7 cellular contexts compared by ENCODE assay signal in genomic region chr11:65112551-65113360, GRCh38. TPM values are rescaled to one million over a fixed set of nuclear protein-coding genes. Genes with fewer than 3 reads are reported as not detected.
A peak's percentile ranks its signal among the peaks of the same experiment; 100 is the strongest.
DNase-seq lines count a peak whose midpoint lies in the region; ATAC-seq and TF ChIP-seq lines count a peak whose summit lies in the region.

No MANE protein-coding gene starts in this region.

- H3K27ac Mint-ChIP-seq in activated naive CD4-positive, alpha-beta T cell treated with anti-CD3 and anti-CD28 coated beads, Interleukin-2, amount 50 U/mL, for 72 hours = peak overlapping the region; percentile 88 to 94

- H3K9me3 Mint-ChIP-seq in activated naive CD4-positive, alpha-beta T cell treated with anti-CD3 and anti-CD28 coated beads, Interleukin-2, amount 50 U/mL, for 72 hours = no peaks in the 10 kb centered on the region

- TF ChIP-seq CTCF in GM06990 (IDR thresholded peaks at IDR 0.05; ENCODE audit: insufficient read depth, low read length, poor library complexity, severe bottlenecking) (peak; percentile 77), RWPE1 (conservative IDR thresholded peaks at IDR 0.05; ENCODE audit: low read depth) (peak; percentile 89), right atrium auricular region (IDR thresholded peaks at IDR 0.05) (peak; percentile 88 to 90)

- H3K27me3 ChIP-seq in GM06990 (replicated peaks; ENCODE audit: control insufficient read depth, insufficient read depth, low read length) (no peaks in the 10 kb centered on the region), right atrium auricular region (no peaks in the 10 kb centered on the region)

- peaks cover 0 to 5% of the 10 kb centered on the region in 2 donors for H3K36me3 Mint-ChIP-seq in activated naive CD4-positive, alpha-beta T cell treated with anti-CD3 and anti-CD28 coated beads, Interleukin-2, amount 50 U/mL, for 72 hours

- CTCF ChIA-PET in RWPE1 (lab: Yijun Ruan, JAX) = interaction anchor here (0.6 to 1.7 kb wide), 8 partner anchors 10 to 1561 kb away, joined by 3 to 6 read pairs (median 4); partner anchors contain the start of gene CAPN1

- peaks cover 0 to 55% of the 10 kb centered on the region in 2 donors for H3K4me1 ChIP-seq in right atrium auricular region

- no peaks in the 10 kb centered on the region for H3K9me3 ChIP-seq in right atrium auricular region

- H3K4me3 ChIP-seq in GM06990 (replicated peaks; ENCODE audit: low read depth, low read length) = peak overlapping the region; percentile 67
- H3K4me3 ChIP-seq in right atrium auricular region = peak overlapping the region; percentile 47 to 67

- H3K27ac ChIP-seq in RWPE1 (peak overlapping the region; percentile 86), right atrium auricular region (peak overlapping the region; percentile 81 to 82)

- H3K36me3 ChIP-seq in GM06990 (ENCODE audit: control insufficient read depth, insufficient read depth, low read length) (peaks cover 10% of the 10 kb centered on the region), right atrium auricular region (peaks cover 23% of the 10 kb centered on the region)

- ATAC-seq in HG03354 (IDR thresholded peaks at IDR 0.05; ENCODE audit: poor library complexity, severe bottlenecking, unreplicated experiment) (peak; percentile 40), HG03378 (IDR thresholded peaks at IDR 0.05; ENCODE audit: unreplicated experiment) (no peak)
- peak; percentile 37 to 49 for ATAC-seq in activated naive CD4-positive, alpha-beta T cell treated with anti-CD3 and anti-CD28 coated beads, Interleukin-2, amount 50 U/mL, for 72 hours

- DNase-seq in GM06990 (ENCODE audit: extremely low read depth, insufficient read length) (peak; percentile 83), RWPE1 (ENCODE audit: low spot score) (no peak), right atrium auricular region (ENCODE audit: low spot score) (no peak), retina (peak; percentile 89)
- peak in 1 of 2 donors; percentile 83 for DNase-seq in activated naive CD4-positive, alpha-beta T cell treated with anti-CD3 and anti-CD28 coated beads, Interleukin-2, amount 50 U/mL, for 72 hours (ENCODE audit: low spot score in 2 of 2)

- POLR2A ChIA-PET in RWPE1 (lab: Yijun Ruan, JAX; ENCODE audit: low non-redundant PET) = interaction anchor here (0.9 to 1.0 kb wide), 2 partner anchors 9 to 14 kb away, joined by 3 to 6 read pairs; partner anchors contain the start of genes FAU and MRPL49

RNA-seq across cellular contexts. Expression of gene TM7SF2, which starts 1.1 kb away (rescaled TPM):
- 10 to 100 TPM; 20.5 to 24.3 TPM for total RNA-seq in activated naive CD4-positive, alpha-beta T cell treated with anti-CD3 and anti-CD28 coated beads, Interleukin-2, amount 50 U/mL, for 72 hours
- total RNA-seq in right atrium auricular region = 100 to 1,000 TPM; 134 to 199 TPM

RNA-seq across cellular contexts. Expression of gene ZNHIT2, which starts 4.7 kb away (rescaled TPM):
- 1 to 10 TPM; 5.6 to 10.0 TPM for total RNA-seq in activated naive CD4-positive, alpha-beta T cell treated with anti-CD3 and anti-CD28 coated beads, Interleukin-2, amount 50 U/mL, for 72 hours
- total RNA-seq in right atrium auricular region = 10 to 100 TPM in 1 of 2 donors, 1 to 10 TPM in 1; 8.7 to 12.0 TPM

RNA-seq across cellular contexts. Expression of gene FAU, which starts 9.2 kb away (rescaled TPM):
- total RNA-seq in activated naive CD4-positive, alpha-beta T cell treated with anti-CD3 and anti-CD28 coated beads, Interleukin-2, amount 50 U/mL, for 72 hours = 1,000 to 10,000 TPM in 1 of 2 donors, 100 to 1,000 TPM in 1; 983 to 1,040 TPM
- total RNA-seq in right atrium auricular region = 100 to 1,000 TPM; 361 to 585 TPM

RNA-seq across cellular contexts. Expression of gene MRPL49, which starts 9.4 kb away (rescaled TPM):
- 10 to 100 TPM; 55.3 to 92.6 TPM for total RNA-seq in activated naive CD4-positive, alpha-beta T cell treated with anti-CD3 and anti-CD28 coated beads, Interleukin-2, amount 50 U/mL, for 72 hours
- total RNA-seq in right atrium auricular region = 10 to 100 TPM; 38.8 to 47.8 TPM

RNA-seq across cellular contexts. Expression of gene VPS51, which starts 16.7 kb away (rescaled TPM):
- 100 to 1,000 TPM in 1 of 2 donors, 10 to 100 TPM in 1; 60.4 to 101 TPM for total RNA-seq in activated naive CD4-positive, alpha-beta T cell treated with anti-CD3 and anti-CD28 coated beads, Interleukin-2, amount 50 U/mL, for 72 hours
- 100 to 1,000 TPM in 1 of 2 donors, 10 to 100 TPM in 1; 98.5 to 147 TPM for total RNA-seq in right atrium auricular region

Comparison
In these comparisons a context has a peak if more than half of its experiments do, and no peak if none do; other contexts are left out.
1. DNase-seq: peak in GM06990 (single experiment) and retina (single experiment); none in RWPE1 (single experiment) and right atrium auricular region (single experiment).
2. RNA of gene TM7SF2, which starts 1.1 kb away (total RNA-seq): 134 to 199 TPM in right atrium auricular region; 20.5 to 24.3 TPM in activated naive CD4-positive, alpha-beta T cell treated with anti-CD3 and anti-CD28 coated beads, Interleukin-2, amount 50 U/mL, for 72 hours; every median in the first group is over 4 times any median in the second.
3. Peak in every context shown above with its lines, with median percentiles within 50 percentile points of each other: CTCF ChIP-seq.